In the genomic region with DNA sequence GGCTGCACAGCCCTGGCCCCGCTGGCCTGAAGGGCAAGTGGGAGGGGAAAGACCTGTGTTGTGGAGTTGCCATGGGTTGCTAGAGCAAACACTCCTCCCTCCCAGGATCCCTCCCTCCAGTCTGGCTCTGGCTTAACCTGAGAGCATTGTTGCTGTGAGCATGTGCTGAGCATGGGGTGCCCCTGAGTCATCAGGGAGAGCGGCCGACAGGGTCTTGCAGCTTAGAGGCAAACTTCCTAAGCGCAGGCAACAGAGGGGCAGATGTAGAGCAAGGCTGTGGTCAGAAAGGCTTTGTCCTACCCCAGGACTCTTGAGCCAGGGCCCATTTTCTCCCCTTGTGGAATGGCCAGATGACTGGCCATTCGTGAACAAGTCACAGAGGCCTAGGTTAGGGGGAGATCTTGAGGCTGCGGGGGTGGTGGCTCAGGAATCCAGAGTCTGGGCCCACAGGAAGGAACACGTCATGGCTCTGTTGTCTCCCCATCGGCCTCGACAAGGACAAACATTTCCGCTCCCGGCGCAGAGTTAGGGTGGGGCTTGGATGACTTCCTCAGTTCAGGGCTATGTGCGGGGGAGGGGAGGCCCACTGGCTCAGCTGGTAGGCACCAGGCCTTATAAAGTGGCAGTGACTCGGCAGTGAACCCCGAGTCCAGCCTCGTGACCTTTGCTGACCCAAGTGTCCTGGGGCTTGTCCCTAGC, we compare ENCODE assay signal across 1 cellular context.
TF ChIP-seq lines count a peak whose summit lies in the region.

No MANE protein-coding gene starts in this region.

TF ChIP-seq in K562, 482 proteins besides CTCF, POLR2A, EP300 and RAD21 (continued from another document and continues in another):
- TF ChIP-seq, protein P1, sequence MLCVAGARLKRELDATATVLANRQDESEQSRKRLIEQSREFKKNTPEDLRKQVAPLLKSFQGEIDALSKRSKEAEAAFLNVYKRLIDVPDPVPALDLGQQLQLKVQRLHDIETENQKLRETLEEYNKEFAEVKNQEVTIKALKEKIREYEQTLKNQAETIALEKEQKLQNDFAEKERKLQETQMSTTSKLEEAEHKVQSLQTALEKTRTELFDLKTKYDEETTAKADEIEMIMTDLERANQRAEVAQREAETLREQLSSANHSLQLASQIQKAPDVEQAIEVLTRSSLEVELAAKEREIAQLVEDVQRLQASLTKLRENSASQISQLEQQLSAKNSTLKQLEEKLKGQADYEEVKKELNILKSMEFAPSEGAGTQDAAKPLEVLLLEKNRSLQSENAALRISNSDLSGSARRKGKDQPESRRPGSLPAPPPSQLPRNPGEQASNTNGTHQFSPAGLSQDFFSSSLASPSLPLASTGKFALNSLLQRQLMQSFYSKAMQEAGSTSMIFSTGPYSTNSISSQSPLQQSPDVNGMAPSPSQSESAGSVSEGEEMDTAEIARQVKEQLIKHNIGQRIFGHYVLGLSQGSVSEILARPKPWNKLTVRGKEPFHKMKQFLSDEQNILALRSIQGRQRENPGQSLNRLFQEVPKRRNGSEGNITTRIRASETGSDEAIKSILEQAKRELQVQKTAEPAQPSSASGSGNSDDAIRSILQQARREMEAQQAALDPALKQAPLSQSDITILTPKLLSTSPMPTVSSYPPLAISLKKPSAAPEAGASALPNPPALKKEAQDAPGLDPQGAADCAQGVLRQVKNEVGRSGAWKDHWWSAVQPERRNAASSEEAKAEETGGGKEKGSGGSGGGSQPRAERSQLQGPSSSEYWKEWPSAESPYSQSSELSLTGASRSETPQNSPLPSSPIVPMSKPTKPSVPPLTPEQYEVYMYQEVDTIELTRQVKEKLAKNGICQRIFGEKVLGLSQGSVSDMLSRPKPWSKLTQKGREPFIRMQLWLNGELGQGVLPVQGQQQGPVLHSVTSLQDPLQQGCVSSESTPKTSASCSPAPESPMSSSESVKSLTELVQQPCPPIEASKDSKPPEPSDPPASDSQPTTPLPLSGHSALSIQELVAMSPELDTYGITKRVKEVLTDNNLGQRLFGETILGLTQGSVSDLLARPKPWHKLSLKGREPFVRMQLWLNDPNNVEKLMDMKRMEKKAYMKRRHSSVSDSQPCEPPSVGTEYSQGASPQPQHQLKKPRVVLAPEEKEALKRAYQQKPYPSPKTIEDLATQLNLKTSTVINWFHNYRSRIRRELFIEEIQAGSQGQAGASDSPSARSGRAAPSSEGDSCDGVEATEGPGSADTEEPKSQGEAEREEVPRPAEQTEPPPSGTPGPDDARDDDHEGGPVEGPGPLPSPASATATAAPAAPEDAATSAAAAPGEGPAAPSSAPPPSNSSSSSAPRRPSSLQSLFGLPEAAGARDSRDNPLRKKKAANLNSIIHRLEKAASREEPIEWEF (CRISPR knock-in tag; IDR thresholded peaks at IDR 0.05) = peak; percentile 96
- TF ChIP-seq NFE2 (IDR thresholded peaks at IDR 0.05; ENCODE audit: low read depth) = peak; percentile 81
- TF ChIP-seq, protein P2, sequence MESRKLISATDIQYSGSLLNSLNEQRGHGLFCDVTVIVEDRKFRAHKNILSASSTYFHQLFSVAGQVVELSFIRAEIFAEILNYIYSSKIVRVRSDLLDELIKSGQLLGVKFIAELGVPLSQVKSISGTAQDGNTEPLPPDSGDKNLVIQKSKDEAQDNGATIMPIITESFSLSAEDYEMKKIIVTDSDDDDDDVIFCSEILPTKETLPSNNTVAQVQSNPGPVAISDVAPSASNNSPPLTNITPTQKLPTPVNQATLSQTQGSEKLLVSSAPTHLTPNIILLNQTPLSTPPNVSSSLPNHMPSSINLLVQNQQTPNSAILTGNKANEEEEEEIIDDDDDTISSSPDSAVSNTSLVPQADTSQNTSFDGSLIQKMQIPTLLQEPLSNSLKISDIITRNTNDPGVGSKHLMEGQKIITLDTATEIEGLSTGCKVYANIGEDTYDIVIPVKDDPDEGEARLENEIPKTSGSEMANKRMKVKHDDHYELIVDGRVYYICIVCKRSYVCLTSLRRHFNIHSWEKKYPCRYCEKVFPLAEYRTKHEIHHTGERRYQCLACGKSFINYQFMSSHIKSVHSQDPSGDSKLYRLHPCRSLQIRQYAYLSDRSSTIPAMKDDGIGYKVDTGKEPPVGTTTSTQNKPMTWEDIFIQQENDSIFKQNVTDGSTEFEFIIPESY (CRISPR knock-in tag; IDR thresholded peaks at IDR 0.05) = peak; percentile 76
- TF ChIP-seq U2AF1 (optimal IDR thresholded peaks at IDR 0.05; ENCODE audit: low read depth, low read length) = no peak
- peak; percentile 59; the same call in 1 of the 2 replicates for TF ChIP-seq PHF21A (IDR thresholded peaks at IDR 0.05; ENCODE audit: borderline replicate concordance, low read depth)
- TF ChIP-seq RUNX1 (IDR thresholded peaks at IDR 0.05; ENCODE audit: low read depth) = no peak; the same call in 1 of the 2 replicates
- TF ChIP-seq, protein P3, sequence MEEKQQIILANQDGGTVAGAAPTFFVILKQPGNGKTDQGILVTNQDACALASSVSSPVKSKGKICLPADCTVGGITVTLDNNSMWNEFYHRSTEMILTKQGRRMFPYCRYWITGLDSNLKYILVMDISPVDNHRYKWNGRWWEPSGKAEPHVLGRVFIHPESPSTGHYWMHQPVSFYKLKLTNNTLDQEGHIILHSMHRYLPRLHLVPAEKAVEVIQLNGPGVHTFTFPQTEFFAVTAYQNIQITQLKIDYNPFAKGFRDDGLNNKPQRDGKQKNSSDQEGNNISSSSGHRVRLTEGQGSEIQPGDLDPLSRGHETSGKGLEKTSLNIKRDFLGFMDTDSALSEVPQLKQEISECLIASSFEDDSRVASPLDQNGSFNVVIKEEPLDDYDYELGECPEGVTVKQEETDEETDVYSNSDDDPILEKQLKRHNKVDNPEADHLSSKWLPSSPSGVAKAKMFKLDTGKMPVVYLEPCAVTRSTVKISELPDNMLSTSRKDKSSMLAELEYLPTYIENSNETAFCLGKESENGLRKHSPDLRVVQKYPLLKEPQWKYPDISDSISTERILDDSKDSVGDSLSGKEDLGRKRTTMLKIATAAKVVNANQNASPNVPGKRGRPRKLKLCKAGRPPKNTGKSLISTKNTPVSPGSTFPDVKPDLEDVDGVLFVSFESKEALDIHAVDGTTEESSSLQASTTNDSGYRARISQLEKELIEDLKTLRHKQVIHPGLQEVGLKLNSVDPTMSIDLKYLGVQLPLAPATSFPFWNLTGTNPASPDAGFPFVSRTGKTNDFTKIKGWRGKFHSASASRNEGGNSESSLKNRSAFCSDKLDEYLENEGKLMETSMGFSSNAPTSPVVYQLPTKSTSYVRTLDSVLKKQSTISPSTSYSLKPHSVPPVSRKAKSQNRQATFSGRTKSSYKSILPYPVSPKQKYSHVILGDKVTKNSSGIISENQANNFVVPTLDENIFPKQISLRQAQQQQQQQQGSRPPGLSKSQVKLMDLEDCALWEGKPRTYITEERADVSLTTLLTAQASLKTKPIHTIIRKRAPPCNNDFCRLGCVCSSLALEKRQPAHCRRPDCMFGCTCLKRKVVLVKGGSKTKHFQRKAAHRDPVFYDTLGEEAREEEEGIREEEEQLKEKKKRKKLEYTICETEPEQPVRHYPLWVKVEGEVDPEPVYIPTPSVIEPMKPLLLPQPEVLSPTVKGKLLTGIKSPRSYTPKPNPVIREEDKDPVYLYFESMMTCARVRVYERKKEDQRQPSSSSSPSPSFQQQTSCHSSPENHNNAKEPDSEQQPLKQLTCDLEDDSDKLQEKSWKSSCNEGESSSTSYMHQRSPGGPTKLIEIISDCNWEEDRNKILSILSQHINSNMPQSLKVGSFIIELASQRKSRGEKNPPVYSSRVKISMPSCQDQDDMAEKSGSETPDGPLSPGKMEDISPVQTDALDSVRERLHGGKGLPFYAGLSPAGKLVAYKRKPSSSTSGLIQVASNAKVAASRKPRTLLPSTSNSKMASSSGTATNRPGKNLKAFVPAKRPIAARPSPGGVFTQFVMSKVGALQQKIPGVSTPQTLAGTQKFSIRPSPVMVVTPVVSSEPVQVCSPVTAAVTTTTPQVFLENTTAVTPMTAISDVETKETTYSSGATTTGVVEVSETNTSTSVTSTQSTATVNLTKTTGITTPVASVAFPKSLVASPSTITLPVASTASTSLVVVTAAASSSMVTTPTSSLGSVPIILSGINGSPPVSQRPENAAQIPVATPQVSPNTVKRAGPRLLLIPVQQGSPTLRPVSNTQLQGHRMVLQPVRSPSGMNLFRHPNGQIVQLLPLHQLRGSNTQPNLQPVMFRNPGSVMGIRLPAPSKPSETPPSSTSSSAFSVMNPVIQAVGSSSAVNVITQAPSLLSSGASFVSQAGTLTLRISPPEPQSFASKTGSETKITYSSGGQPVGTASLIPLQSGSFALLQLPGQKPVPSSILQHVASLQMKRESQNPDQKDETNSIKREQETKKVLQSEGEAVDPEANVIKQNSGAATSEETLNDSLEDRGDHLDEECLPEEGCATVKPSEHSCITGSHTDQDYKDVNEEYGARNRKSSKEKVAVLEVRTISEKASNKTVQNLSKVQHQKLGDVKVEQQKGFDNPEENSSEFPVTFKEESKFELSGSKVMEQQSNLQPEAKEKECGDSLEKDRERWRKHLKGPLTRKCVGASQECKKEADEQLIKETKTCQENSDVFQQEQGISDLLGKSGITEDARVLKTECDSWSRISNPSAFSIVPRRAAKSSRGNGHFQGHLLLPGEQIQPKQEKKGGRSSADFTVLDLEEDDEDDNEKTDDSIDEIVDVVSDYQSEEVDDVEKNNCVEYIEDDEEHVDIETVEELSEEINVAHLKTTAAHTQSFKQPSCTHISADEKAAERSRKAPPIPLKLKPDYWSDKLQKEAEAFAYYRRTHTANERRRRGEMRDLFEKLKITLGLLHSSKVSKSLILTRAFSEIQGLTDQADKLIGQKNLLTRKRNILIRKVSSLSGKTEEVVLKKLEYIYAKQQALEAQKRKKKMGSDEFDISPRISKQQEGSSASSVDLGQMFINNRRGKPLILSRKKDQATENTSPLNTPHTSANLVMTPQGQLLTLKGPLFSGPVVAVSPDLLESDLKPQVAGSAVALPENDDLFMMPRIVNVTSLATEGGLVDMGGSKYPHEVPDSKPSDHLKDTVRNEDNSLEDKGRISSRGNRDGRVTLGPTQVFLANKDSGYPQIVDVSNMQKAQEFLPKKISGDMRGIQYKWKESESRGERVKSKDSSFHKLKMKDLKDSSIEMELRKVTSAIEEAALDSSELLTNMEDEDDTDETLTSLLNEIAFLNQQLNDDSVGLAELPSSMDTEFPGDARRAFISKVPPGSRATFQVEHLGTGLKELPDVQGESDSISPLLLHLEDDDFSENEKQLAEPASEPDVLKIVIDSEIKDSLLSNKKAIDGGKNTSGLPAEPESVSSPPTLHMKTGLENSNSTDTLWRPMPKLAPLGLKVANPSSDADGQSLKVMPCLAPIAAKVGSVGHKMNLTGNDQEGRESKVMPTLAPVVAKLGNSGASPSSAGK (IDR thresholded peaks at IDR 0.05) = peak; percentile 100
- peak; percentile 91 for TF ChIP-seq NEUROD1 (IDR thresholded peaks at IDR 0.05; ENCODE audit: borderline replicate concordance, low read depth, low read length, partially characterized antibody)
- TF ChIP-seq SRSF7 (optimal IDR thresholded peaks at IDR 0.05; ENCODE audit: low read depth, low read length) = no peak
- peak; percentile 98 for TF ChIP-seq LCOR (CRISPR knock-in tag; IDR thresholded peaks at IDR 0.05)
- TF ChIP-seq KDM1A (IDR thresholded peaks at IDR 0.05) = peak in 1 of 2 experiments; percentile 29; a peak in 2 of 4 replicates
- no peak for TF ChIP-seq FUS (optimal IDR thresholded peaks at IDR 0.05; ENCODE audit: low read depth, low read length)
- peak; percentile 95 for TF ChIP-seq ZNF589 (CRISPR knock-in tag; IDR thresholded peaks at IDR 0.05; ENCODE audit: low read depth)
- TF ChIP-seq HNRNPUL1 (IDR thresholded peaks at IDR 0.05; ENCODE audit: low read length) = no peak
- TF ChIP-seq ZNF766 (CRISPR knock-in tag; conservative IDR thresholded peaks at IDR 0.05) = peak; percentile 54
- TF ChIP-seq ZNF184 (CRISPR knock-in tag; IDR thresholded peaks at IDR 0.05) = no peak
- TF ChIP-seq, protein P4, sequence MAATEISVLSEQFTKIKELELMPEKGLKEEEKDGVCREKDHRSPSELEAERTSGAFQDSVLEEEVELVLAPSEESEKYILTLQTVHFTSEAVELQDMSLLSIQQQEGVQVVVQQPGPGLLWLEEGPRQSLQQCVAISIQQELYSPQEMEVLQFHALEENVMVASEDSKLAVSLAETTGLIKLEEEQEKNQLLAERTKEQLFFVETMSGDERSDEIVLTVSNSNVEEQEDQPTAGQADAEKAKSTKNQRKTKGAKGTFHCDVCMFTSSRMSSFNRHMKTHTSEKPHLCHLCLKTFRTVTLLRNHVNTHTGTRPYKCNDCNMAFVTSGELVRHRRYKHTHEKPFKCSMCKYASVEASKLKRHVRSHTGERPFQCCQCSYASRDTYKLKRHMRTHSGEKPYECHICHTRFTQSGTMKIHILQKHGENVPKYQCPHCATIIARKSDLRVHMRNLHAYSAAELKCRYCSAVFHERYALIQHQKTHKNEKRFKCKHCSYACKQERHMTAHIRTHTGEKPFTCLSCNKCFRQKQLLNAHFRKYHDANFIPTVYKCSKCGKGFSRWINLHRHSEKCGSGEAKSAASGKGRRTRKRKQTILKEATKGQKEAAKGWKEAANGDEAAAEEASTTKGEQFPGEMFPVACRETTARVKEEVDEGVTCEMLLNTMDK (IDR thresholded peaks at IDR 0.05; ENCODE audit: borderline replicate concordance, insufficient read depth, low read depth, low read length, poor library complexity, severe bottlenecking) = peak; percentile 6
- peak; percentile 43 for TF ChIP-seq C11orf30 (IDR thresholded peaks at IDR 0.05; ENCODE audit: low read depth)
- no peak for TF ChIP-seq SREBF2 (CRISPR knock-in tag; IDR thresholded peaks at IDR 0.05)
- TF ChIP-seq SLC30A9 (CRISPR knock-in tag; IDR thresholded peaks at IDR 0.05) = no peak; the same call in 1 of the 2 replicates
- TF ChIP-seq JUNB (CRISPR knock-in tag; conservative IDR thresholded peaks at IDR 0.05) = no peak
